ENCODE assay signal across 16 cellular contexts in the genomic region with DNA sequence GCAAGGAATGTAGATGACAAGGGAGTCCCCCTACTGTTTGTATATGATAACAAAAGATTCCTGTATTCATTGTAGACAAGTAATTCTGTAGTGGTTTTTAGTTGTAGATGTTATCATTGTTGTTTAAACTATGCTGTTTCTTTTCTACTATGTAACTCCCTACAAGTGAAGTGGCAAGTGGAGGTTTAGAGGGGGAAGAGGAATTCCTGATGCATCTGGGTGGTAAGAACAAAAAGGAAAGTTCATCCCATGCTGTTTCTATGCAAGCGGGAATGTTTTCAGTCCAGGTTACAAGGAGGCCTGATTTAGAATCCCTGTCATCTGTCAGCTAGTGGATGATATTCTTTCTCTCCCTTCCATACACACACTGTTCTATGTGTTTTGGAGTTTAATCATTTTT.
"Had no signal": no experiment of that assay in that cellular context is flagged by ENCODE, and none has a peak within 500 bp of the region (broad histone marks: within the 10 kb centered on the region; RNA-seq: fewer than 3 reads in every experiment).

No MANE protein-coding gene starts in this region.

- H3K36me3 ChIP-seq: adrenal gland, ovary, right lobe of liver, suprapubic skin, upper lobe of right lung had no signal

- H3K4me3 ChIP-seq: adrenal gland, ovary, right lobe of liver, smooth muscle cell, suprapubic skin, upper lobe of right lung had no signal

- ATAC-seq: left ventricle myocardium superior, upper lobe of right lung had no signal

- H3K27me3 ChIP-seq: adrenal gland, ovary, right lobe of liver, suprapubic skin, upper lobe of right lung had no signal

- DNase-seq: activated CD4-positive, alpha-beta T cell treated with anti-CD3 and anti-CD28 coated beads, Interleukin-2, amount 10 ng/mL, durations not matched to agents 7 days and 5 days; adrenal gland; erythroblast; kidney; left ventricle myocardium superior; nephron progenitor cell; ovary; right lobe of liver; upper lobe of right lung had no signal

- H3K27ac ChIP-seq: adrenal gland, ovary, right lobe of liver, suprapubic skin, upper lobe of right lung had no signal

- H3K27me3 Mint-ChIP-seq: activated CD4-positive, alpha-beta T cell treated with anti-CD3 and anti-CD28 coated beads, Interleukin-2, amount 10 ng/mL, durations not matched to agents 7 days and 5 days; activated naive CD4-positive, alpha-beta T cell treated with anti-CD3 and anti-CD28 coated beads, Interleukin-2, amount 50 U/mL, for 24 hours; memory B cell; stimulated activated naive CD8-positive, alpha-beta T cell treated with anti-CD3 and anti-CD28 coated beads, Interleukin-15, Interleukin-2, amounts not matched to agents 100 ng/mL and 50 ng/mL, for 24 hours had no signal

- H3K9me3 ChIP-seq: adrenal gland, ovary, right lobe of liver, suprapubic skin, upper lobe of right lung had no signal

- H3K4me1 ChIP-seq: right lobe of liver, suprapubic skin, upper lobe of right lung had no signal

- H3K9me3 Mint-ChIP-seq: activated CD4-positive, alpha-beta T cell treated with anti-CD3 and anti-CD28 coated beads, Interleukin-2, amount 10 ng/mL, durations not matched to agents 7 days and 5 days; activated naive CD4-positive, alpha-beta T cell treated with anti-CD3 and anti-CD28 coated beads, Interleukin-2, amount 50 U/mL, for 24 hours; activated T-helper 2 cell treated with anti-CD3 and anti-CD28 coated beads, Interferon-gamma antibody, Interleukin-2, Interleukin-4, amounts not matched to agents 10 μg/mL and 5 μg/mL and 100 μg/mL, durations not matched to agents 14 hours and 24 hours and 36 hours; memory B cell; nephron progenitor cell; stimulated activated naive CD8-positive, alpha-beta T cell treated with anti-CD3 and anti-CD28 coated beads, Interleukin-15, Interleukin-2, amounts not matched to agents 100 ng/mL and 50 ng/mL, for 24 hours; T-helper 2 cell treated with Interferon-gamma antibody and Interleukin-4, amounts not matched to agents 5 μg/mL and 100 μg/mL, for 36 hours had no signal

- H3K4me1 Mint-ChIP-seq: activated CD4-positive, alpha-beta T cell treated with anti-CD3 and anti-CD28 coated beads, Interleukin-2, amount 10 ng/mL, durations not matched to agents 7 days and 5 days; activated naive CD4-positive, alpha-beta T cell treated with anti-CD3 and anti-CD28 coated beads, Interleukin-2, amount 50 U/mL, for 24 hours had no signal

- H3K27ac Mint-ChIP-seq: activated CD4-positive, alpha-beta T cell treated with anti-CD3 and anti-CD28 coated beads, Interleukin-2, amount 10 ng/mL, durations not matched to agents 7 days and 5 days; activated naive CD4-positive, alpha-beta T cell treated with anti-CD3 and anti-CD28 coated beads, Interleukin-2, amount 50 U/mL, for 24 hours; activated T-helper 2 cell treated with anti-CD3 and anti-CD28 coated beads, Interferon-gamma antibody, Interleukin-2, Interleukin-4, amounts not matched to agents 10 μg/mL and 5 μg/mL and 100 μg/mL, durations not matched to agents 14 hours and 24 hours and 36 hours; memory B cell; nephron progenitor cell; stimulated activated naive CD8-positive, alpha-beta T cell treated with anti-CD3 and anti-CD28 coated beads, Interleukin-15, Interleukin-2, amounts not matched to agents 100 ng/mL and 50 ng/mL, for 24 hours; T-helper 2 cell treated with Interferon-gamma antibody and Interleukin-4, amounts not matched to agents 5 μg/mL and 100 μg/mL, for 36 hours had no signal

- H3K4me3 Mint-ChIP-seq: activated CD4-positive, alpha-beta T cell treated with anti-CD3 and anti-CD28 coated beads, Interleukin-2, amount 10 ng/mL, durations not matched to agents 7 days and 5 days; activated naive CD4-positive, alpha-beta T cell treated with anti-CD3 and anti-CD28 coated beads, Interleukin-2, amount 50 U/mL, for 24 hours; memory B cell; nephron progenitor cell; stimulated activated naive CD8-positive, alpha-beta T cell treated with anti-CD3 and anti-CD28 coated beads, Interleukin-15, Interleukin-2, amounts not matched to agents 100 ng/mL and 50 ng/mL, for 24 hours; T-helper 2 cell treated with Interferon-gamma antibody and Interleukin-4, amounts not matched to agents 5 μg/mL and 100 μg/mL, for 36 hours had no signal
